ENCODE assay signal across 8 cellular contexts in genomic region chr7:77199008-77199966, GRCh38. TPM values are rescaled to one million over a fixed set of nuclear protein-coding genes. Genes with fewer than 3 reads are reported as not detected.
DNase-seq lines count a peak whose midpoint lies in the region; ATAC-seq and TF ChIP-seq lines count a peak whose summit lies in the region.

A gene with protein sequence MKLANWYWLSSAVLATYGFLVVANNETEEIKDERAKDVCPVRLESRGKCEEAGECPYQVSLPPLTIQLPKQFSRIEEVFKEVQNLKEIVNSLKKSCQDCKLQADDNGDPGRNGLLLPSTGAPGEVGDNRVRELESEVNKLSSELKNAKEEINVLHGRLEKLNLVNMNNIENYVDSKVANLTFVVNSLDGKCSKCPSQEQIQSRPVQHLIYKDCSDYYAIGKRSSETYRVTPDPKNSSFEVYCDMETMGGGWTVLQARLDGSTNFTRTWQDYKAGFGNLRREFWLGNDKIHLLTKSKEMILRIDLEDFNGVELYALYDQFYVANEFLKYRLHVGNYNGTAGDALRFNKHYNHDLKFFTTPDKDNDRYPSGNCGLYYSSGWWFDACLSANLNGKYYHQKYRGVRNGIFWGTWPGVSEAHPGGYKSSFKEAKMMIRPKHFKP (minus strand): TSS chr7:77199819. CDS start chr7:77199793, 26 bp downstream.

- H3K9me3 Mint-ChIP-seq in activated T-helper 17 cell treated with anti-CD3 and anti-CD28 coated beads, Interleukin-2, amount 50 U/mL, for 72 hours = no peaks in the 10 kb centered on the region

- peak within 1 kb of the TSS; percentile 88 for H3K27ac Mint-ChIP-seq in activated T-helper 17 cell treated with anti-CD3 and anti-CD28 coated beads, Interleukin-2, amount 50 U/mL, for 72 hours

- TF ChIP-seq CTCF in omental fat pad (IDR thresholded peaks at IDR 0.05) = no peak

- peak; percentile 16 for DNase-seq in EL
- DNase-seq in NCI-H128 (lab: John Stamatoyannopoulos, UW; ENCODE audit: unreplicated experiment) = peak; percentile 11
- DNase-seq in head of caudate nucleus = peak in 41 of 42 donors; percentile 12 to 80 (median 48)
- DNase-seq in omental fat pad (ENCODE audit: low spot score) = peak; percentile 31
- no peak for DNase-seq in KG1 (lab: John Stamatoyannopoulos, UW)
- DNase-seq in amniotic stem cell (lab: John Stamatoyannopoulos, UW) = no peak

- intact Hi-C loops in head of caudate nucleus (cut with DNase I) = no loop called here

- H3K4me1 Mint-ChIP-seq in activated T-helper 17 cell treated with anti-CD3 and anti-CD28 coated beads, Interleukin-2, amount 50 U/mL, for 72 hours = peaks cover 20% of the 10 kb centered on the region

- no peaks in the 10 kb centered on the region for H3K36me3 Mint-ChIP-seq in activated T-helper 17 cell treated with anti-CD3 and anti-CD28 coated beads, Interleukin-2, amount 50 U/mL, for 72 hours (ENCODE audit: low read depth)

- no peaks in the 10 kb centered on the region for H3K27me3 Mint-ChIP-seq in activated T-helper 17 cell treated with anti-CD3 and anti-CD28 coated beads, Interleukin-2, amount 50 U/mL, for 72 hours

- ATAC-seq in activated T-helper 17 cell treated with anti-CD3 and anti-CD28 coated beads, Interleukin-2, amount 50 U/mL, for 72 hours (replicated peaks) = peak; percentile 86
- ATAC-seq in omental fat pad (ENCODE audit: low FRiP score) (peak; percentile 91), HG03442 (IDR thresholded peaks at IDR 0.05; ENCODE audit: unreplicated experiment) (no peak)

- peak within 1 kb of the TSS; percentile 89 for H3K4me3 Mint-ChIP-seq in activated T-helper 17 cell treated with anti-CD3 and anti-CD28 coated beads, Interleukin-2, amount 50 U/mL, for 72 hours

RNA-seq across cellular contexts. Expression of the gene that starts here (rescaled TPM):
- under 1 TPM; 0.16 to 0.56 TPM for total RNA-seq in activated T-helper 17 cell treated with anti-CD3 and anti-CD28 coated beads, Interleukin-2, amount 50 U/mL, for 72 hours
- total RNA-seq in omental fat pad = 10 to 100 TPM; 31.3 to 92.2 (median 53.4) TPM

Comparison
In these comparisons a context has a peak if more than half of its experiments do, and no peak if none do; other contexts are left out.
1. RNA of the gene that starts here (total RNA-seq): 31.3 to 92.2 TPM in omental fat pad; 0.16 to 0.56 TPM in activated T-helper 17 cell treated with anti-CD3 and anti-CD28 coated beads, Interleukin-2, amount 50 U/mL, for 72 hours; every median in the first group is over 10 times any median in the second.
2. Peak in ATAC-seq in activated T-helper 17 cell treated with anti-CD3 and anti-CD28 coated beads, Interleukin-2, amount 50 U/mL, for 72 hours; RNA of the gene not detected or under 1 TPM.
3. DNase-seq: peak in EL (single experiment), NCI-H128 (single experiment), head of caudate nucleus (41 of 42) and omental fat pad (single experiment); none in KG1 (single experiment) and amniotic stem cell (single experiment).